9 cellular contexts compared by ENCODE assay signal in the genomic region with DNA sequence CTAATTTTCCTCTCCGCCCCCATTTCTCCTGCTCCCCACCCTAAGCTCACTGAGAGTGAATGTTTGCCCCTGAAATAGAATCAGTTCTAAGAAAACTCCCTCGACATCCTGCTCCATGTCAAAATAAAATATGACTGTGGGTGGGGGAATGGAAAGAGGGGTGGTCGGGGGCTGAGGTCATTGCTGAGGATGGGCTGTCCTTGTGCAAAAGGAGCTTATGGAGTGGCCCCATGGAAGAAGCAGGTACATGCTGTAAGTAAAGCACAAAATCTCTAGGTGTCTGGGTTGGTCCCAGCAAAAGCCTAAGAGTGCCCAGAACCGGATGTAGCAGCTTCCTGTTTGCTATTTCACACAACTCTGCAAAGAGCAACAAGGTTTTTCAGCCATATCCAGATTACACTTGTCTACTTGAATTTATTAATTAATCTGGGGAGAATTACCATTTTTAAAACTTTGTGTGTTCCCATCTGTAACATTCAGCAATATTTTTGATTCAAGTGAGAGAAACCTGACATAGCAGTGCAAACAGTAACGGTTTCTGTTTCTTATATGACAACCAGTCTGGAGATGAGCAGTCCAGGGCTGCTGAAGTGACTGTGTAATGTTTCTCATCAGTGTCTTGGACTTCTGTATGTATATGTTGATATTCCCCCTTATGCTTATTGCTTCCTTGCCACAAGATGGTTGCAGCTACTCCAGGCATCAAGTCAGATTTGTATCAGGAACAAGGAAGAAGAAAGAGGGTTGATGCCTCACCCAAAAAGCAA. TPM values are rescaled to one million over a fixed set of nuclear protein-coding genes. Genes with fewer than 3 reads are reported as not detected.
A peak's percentile ranks its signal among the peaks of the same experiment; 100 is the strongest.
DNase-seq lines count a peak whose midpoint lies in the region; ATAC-seq, FAIRE-seq and TF ChIP-seq lines count a peak whose summit lies in the region.
"Had no signal": no experiment of that assay in that cellular context is flagged by ENCODE, and none has a peak within 500 bp of the region (broad histone marks: within the 10 kb centered on the region; RNA-seq: fewer than 3 reads in every experiment).

No MANE protein-coding gene starts in this region.

- DNase-seq in GM12892 (ENCODE audit: insufficient read length) (no peak), Karpas-422 (peak; percentile 65), NCI-H82 treated with DMSO at 0.1 percent for 48 hours (lab: John Stamatoyannopoulos, UW; ENCODE audit: unreplicated experiment) (no peak), iPS-NIHi7 (ENCODE audit: extremely low spot score) (no peak), caudate nucleus (lab: John Stamatoyannopoulos, UW) (no peak)
- peak in 1 of 2 donors; percentile 41 for DNase-seq in central memory CD8-positive, alpha-beta T cell (ENCODE audit: low spot score in 2 of 2)

- H3K4me3 Mint-ChIP-seq in central memory CD8-positive, alpha-beta T cell, result peak overlapping the region; percentile 82

- no peaks in the 10 kb centered on the region for H3K9me3 Mint-ChIP-seq in central memory CD8-positive, alpha-beta T cell

- no peaks in the 10 kb centered on the region for H3K27me3 Mint-ChIP-seq in central memory CD8-positive, alpha-beta T cell

- peak overlapping the region; percentile 39 for H3K4me2 ChIP-seq in Karpas-422 (ENCODE audit: low read depth, low read length, poor library complexity, severe bottlenecking)

- no peak overlapping the region for H3K9ac ChIP-seq in Karpas-422 (ENCODE audit: low read length)

- no peaks in the 10 kb centered on the region for H3K9me3 ChIP-seq in Karpas-422 (ENCODE audit: low read length)

- peaks cover 79% of the 10 kb centered on the region for H3K4me1 Mint-ChIP-seq in central memory CD8-positive, alpha-beta T cell

- no peaks in the 10 kb centered on the region for H3K79me2 ChIP-seq in Karpas-422 (ENCODE audit: low read length)

- ATAC-seq in GM21529 (IDR thresholded peaks at IDR 0.05; ENCODE audit: unreplicated experiment) (peak; percentile 54), SK-N-SH treated with all-trans-retinoic acid at 6 μM for 48 hours (no peak)
- ATAC-seq in central memory CD8-positive, alpha-beta T cell (replicated peaks; ENCODE audit: extremely low read depth, poor library complexity, severe bottlenecking), result peak; percentile 66

- H3K9me2 ChIP-seq in Karpas-422 (replicated peaks; ENCODE audit: insufficient read depth, low read length), result no peaks in the 10 kb centered on the region

- peaks cover 14% of the 10 kb centered on the region for H3K36me3 Mint-ChIP-seq in central memory CD8-positive, alpha-beta T cell (ENCODE audit: insufficient read depth)

- H3K27me3 ChIP-seq in Karpas-422 (ENCODE audit: low read length), result no peaks in the 10 kb centered on the region

- no peak for FAIRE-seq in GM12892 (lab: Jason Lieb, UNC)
- FAIRE-seq: colon had no signal

- H2AFZ ChIP-seq in Karpas-422 (ENCODE audit: low read length), result no peak overlapping the region

- TF ChIP-seq POLR2A in GM12892 (IDR thresholded peaks at IDR 0.05; ENCODE audit: low read depth, low read length), result peak; percentile 46

- H3K36me3 ChIP-seq in Karpas-422 (ENCODE audit: insufficient read depth, low read length), result no peaks in the 10 kb centered on the region

- H3K27ac ChIP-seq in Karpas-422 (ENCODE audit: low read length) (no peak overlapping the region), caudate nucleus (ENCODE audit: low read depth, low read length) (no peak overlapping the region)

- H3K4me3 ChIP-seq in Karpas-422 (ENCODE audit: low read length), result no peak overlapping the region

- no peaks in the 10 kb centered on the region for H4K20me1 ChIP-seq in Karpas-422 (ENCODE audit: insufficient read depth, low read depth, low read length)

- H3K27ac Mint-ChIP-seq in central memory CD8-positive, alpha-beta T cell (ENCODE audit: low read depth), result peak overlapping the region; percentile 93

- peaks cover 25% of the 10 kb centered on the region for H3K4me1 ChIP-seq in Karpas-422 (ENCODE audit: low read length)

TF ChIP-seq in SK-N-SH treated with all-trans-retinoic acid at 6 μM for 48 hours, 23 proteins besides CTCF, POLR2A, EP300 and RAD21:
- TF ChIP-seq CSDC2 (CRISPR knock-in tag; IDR thresholded peaks at IDR 0.05) (no peak), ZC3H10 (CRISPR knock-in tag; IDR thresholded peaks at IDR 0.05) (no peak), ISL1 (CRISPR knock-in tag; IDR thresholded peaks at IDR 0.05) (no peak), TOX (CRISPR knock-in tag; IDR thresholded peaks at IDR 0.05; ENCODE audit: borderline replicate concordance) (no peak), ARNTL (CRISPR knock-in tag; IDR thresholded peaks at IDR 0.05; ENCODE audit: borderline replicate concordance, low read depth) (no peak), TCF4 (CRISPR knock-in tag; IDR thresholded peaks at IDR 0.05; ENCODE audit: borderline replicate concordance) (no peak), ZNF565 (CRISPR knock-in tag; conservative IDR thresholded peaks at IDR 0.05; ENCODE audit: low read depth) (no peak), SNAI2 (CRISPR knock-in tag; IDR thresholded peaks at IDR 0.05) (no peak), ZNF8 (CRISPR knock-in tag; IDR thresholded peaks at IDR 0.05) (no peak), ZNF70 (CRISPR knock-in tag; IDR thresholded peaks at IDR 0.05) (no peak), GLIS3 (CRISPR knock-in tag; IDR thresholded peaks at IDR 0.05) (no peak), ZFP30 (CRISPR knock-in tag; IDR thresholded peaks at IDR 0.05) (no peak), RARB (CRISPR knock-in tag; IDR thresholded peaks at IDR 0.05) (no peak)
- TF ChIP-seq, protein P1, sequence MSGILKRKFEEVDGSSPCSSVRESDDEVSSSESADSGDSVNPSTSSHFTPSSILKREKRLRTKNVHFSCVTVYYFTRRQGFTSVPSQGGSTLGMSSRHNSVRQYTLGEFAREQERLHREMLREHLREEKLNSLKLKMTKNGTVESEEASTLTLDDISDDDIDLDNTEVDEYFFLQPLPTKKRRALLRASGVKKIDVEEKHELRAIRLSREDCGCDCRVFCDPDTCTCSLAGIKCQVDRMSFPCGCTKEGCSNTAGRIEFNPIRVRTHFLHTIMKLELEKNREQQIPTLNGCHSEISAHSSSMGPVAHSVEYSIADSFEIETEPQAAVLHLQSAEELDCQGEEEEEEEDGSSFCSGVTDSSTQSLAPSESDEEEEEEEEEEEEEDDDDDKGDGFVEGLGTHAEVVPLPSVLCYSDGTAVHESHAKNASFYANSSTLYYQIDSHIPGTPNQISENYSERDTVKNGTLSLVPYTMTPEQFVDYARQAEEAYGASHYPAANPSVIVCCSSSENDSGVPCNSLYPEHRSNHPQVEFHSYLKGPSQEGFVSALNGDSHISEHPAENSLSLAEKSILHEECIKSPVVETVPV (CRISPR knock-in tag; IDR thresholded peaks at IDR 0.05), result no peak
- TF ChIP-seq, protein P2, sequence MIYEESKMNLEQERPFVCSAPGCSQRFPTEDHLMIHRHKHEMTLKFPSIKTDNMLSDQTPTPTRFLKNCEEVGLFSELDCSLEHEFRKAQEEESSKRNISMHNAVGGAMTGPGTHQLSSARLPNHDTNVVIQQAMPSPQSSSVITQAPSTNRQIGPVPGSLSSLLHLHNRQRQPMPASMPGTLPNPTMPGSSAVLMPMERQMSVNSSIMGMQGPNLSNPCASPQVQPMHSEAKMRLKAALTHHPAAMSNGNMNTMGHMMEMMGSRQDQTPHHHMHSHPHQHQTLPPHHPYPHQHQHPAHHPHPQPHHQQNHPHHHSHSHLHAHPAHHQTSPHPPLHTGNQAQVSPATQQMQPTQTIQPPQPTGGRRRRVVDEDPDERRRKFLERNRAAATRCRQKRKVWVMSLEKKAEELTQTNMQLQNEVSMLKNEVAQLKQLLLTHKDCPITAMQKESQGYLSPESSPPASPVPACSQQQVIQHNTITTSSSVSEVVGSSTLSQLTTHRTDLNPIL (CRISPR knock-in tag; IDR thresholded peaks at IDR 0.05; ENCODE audit: low read depth), result no peak
- TF ChIP-seq, protein P3, sequence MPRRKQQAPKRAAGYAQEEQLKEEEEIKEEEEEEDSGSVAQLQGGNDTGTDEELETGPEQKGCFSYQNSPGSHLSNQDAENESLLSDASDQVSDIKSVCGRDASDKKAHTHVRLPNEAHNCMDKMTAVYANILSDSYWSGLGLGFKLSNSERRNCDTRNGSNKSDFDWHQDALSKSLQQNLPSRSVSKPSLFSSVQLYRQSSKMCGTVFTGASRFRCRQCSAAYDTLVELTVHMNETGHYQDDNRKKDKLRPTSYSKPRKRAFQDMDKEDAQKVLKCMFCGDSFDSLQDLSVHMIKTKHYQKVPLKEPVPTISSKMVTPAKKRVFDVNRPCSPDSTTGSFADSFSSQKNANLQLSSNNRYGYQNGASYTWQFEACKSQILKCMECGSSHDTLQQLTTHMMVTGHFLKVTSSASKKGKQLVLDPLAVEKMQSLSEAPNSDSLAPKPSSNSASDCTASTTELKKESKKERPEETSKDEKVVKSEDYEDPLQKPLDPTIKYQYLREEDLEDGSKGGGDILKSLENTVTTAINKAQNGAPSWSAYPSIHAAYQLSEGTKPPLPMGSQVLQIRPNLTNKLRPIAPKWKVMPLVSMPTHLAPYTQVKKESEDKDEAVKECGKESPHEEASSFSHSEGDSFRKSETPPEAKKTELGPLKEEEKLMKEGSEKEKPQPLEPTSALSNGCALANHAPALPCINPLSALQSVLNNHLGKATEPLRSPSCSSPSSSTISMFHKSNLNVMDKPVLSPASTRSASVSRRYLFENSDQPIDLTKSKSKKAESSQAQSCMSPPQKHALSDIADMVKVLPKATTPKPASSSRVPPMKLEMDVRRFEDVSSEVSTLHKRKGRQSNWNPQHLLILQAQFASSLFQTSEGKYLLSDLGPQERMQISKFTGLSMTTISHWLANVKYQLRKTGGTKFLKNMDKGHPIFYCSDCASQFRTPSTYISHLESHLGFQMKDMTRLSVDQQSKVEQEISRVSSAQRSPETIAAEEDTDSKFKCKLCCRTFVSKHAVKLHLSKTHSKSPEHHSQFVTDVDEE (CRISPR knock-in tag; IDR thresholded peaks at IDR 0.05), result no peak
- TF ChIP-seq, protein P4, sequence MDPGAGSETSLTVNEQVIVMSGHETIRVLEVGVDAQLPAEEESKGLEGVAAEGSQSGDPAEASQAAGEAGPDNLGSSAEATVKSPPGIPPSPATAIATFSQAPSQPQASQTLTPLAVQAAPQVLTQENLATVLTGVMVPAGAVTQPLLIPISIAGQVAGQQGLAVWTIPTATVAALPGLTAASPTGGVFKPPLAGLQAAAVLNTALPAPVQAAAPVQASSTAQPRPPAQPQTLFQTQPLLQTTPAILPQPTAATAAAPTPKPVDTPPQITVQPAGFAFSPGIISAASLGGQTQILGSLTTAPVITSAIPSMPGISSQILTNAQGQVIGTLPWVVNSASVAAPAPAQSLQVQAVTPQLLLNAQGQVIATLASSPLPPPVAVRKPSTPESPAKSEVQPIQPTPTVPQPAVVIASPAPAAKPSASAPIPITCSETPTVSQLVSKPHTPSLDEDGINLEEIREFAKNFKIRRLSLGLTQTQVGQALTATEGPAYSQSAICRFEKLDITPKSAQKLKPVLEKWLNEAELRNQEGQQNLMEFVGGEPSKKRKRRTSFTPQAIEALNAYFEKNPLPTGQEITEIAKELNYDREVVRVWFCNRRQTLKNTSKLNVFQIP (CRISPR knock-in tag; IDR thresholded peaks at IDR 0.05; ENCODE audit: borderline replicate concordance, low read depth), result no peak
TF ChIP-seq in SK-N-SH treated with all-trans-retinoic acid at 6 μM for 48 hours: peak in this region for 0.

RNA-seq across cellular contexts. Expression of a gene that starts 40.4 kb away (rescaled TPM):
- not detected for polyA plus RNA-seq in GM12892 (2012; ENCODE audit: missing spikeins)
- not detected in 2 replicates for total RNA-seq in Karpas-422 (2014; rRNA removed; shearing (Covaris generic); ENCODE audit: low replicate concordance)
